In genomic region chr2:230447036-230447435, GRCh38 we compare ENCODE assay signal across 16 cellular contexts. TPM values are rescaled to one million over a fixed set of nuclear protein-coding genes. Genes with fewer than 3 reads are reported as not detected.
DNase-seq lines count a peak whose midpoint lies in the region; ATAC-seq and TF ChIP-seq lines count a peak whose summit lies in the region.
"Had no signal": no experiment of that assay in that cellular context is flagged by ENCODE, and none has a peak within 500 bp of the region (broad histone marks: within the 10 kb centered on the region; RNA-seq: fewer than 3 reads in every experiment).

No MANE protein-coding gene starts in this region.

- peak overlapping the region in 7 of 11 experiments; percentile 39 to 83 (median 72); a peak in 11 of 22 replicates for H3K27ac ChIP-seq in BLaER1 treated with 17β-estradiol and CSF1 and Interleukin-3, amounts not matched to agents 10 nM and 100 nM
- H3K27ac ChIP-seq in DOHH2 (ENCODE audit: low read depth, low read length), result no peak overlapping the region
- H3K27ac ChIP-seq: PC-9 had no signal

- H3K4me3 ChIP-seq in BLaER1 treated with 17β-estradiol and CSF1 and Interleukin-3, amounts not matched to agents 10 nM and 100 nM, result 0 out of 20 replicates have a peak overlapping the region, but pooled peaks of 1 of the 10 experiments have one; percentile 22
- no peak overlapping the region for H3K4me3 ChIP-seq in DOHH2 (ENCODE audit: low read length)
- H3K4me3 ChIP-seq: PC-9 had no signal

- no peaks in the 10 kb centered on the region for H3K9me3 Mint-ChIP-seq in immature natural killer cell

- no peak for TF ChIP-seq CTCF in DOHH2 (IDR thresholded peaks at IDR 0.05; ENCODE audit: low read depth, low read length, poor library complexity, severe bottlenecking)

- H3K36me3 Mint-ChIP-seq in T-helper 17 cell (ENCODE audit: low read depth), result peaks cover 26% of the 10 kb centered on the region
- peaks cover 44 to 56% (median 50%) of the 10 kb centered on the region in 3 donors for H3K36me3 Mint-ChIP-seq in immature natural killer cell

- H3K27me3 ChIP-seq in BLaER1 treated with 17β-estradiol and CSF1 and Interleukin-3, amounts not matched to agents 10 nM and 100 nM, result no peaks in the 10 kb centered on the region
- no peaks in the 10 kb centered on the region for H3K27me3 ChIP-seq in DOHH2 (ENCODE audit: control insufficient read depth, low read length)

- peaks cover 0 to 8% (median 0%) of the 10 kb centered on the region in 11 experiments; a peak in 2 of 22 replicates for H4K20me1 ChIP-seq in BLaER1 treated with 17β-estradiol and CSF1 and Interleukin-3, amounts not matched to agents 10 nM and 100 nM
- H4K20me1 ChIP-seq in DOHH2 (ENCODE audit: control insufficient read depth, insufficient read depth, low read depth, low read length), result no peaks in the 10 kb centered on the region

- H3K4me1 ChIP-seq in BLaER1 treated with 17β-estradiol and CSF1 and Interleukin-3, amounts not matched to agents 10 nM and 100 nM, result peaks cover 16 to 79% (median 37%) of the 10 kb centered on the region in 10 experiments
- H3K4me1 ChIP-seq in DOHH2 (ENCODE audit: control insufficient read depth, low read length), result peaks cover 31% of the 10 kb centered on the region

- H3K27me3 Mint-ChIP-seq in T-helper 17 cell, result no peaks in the 10 kb centered on the region
- peaks cover 0 to 4% (median 2%) of the 10 kb centered on the region in 3 donors for H3K27me3 Mint-ChIP-seq in immature natural killer cell (ENCODE audit: low read depth in 3 of 3)

- no peaks in the 10 kb centered on the region for H3K9me2 ChIP-seq in DOHH2 (replicated peaks; ENCODE audit: control insufficient read depth, low read length)

- no peaks in the 10 kb centered on the region for H3F3A ChIP-seq in DOHH2 (ENCODE audit: control insufficient read depth, insufficient read depth)

- H3K9me3 ChIP-seq in BLaER1 treated with 17β-estradiol and CSF1 and Interleukin-3, amounts not matched to agents 10 nM and 100 nM (replicated peaks in 1 of 11), result peaks cover 0 to 46% (median 6%) of the 10 kb centered on the region in 11 experiments; a peak in 15 of 22 replicates
- H3K9me3 ChIP-seq in DOHH2 (ENCODE audit: control insufficient read depth, insufficient read depth, low read length) (no peaks in the 10 kb centered on the region), T-helper 17 cell (ENCODE audit: control insufficient read depth, low read length, poor library complexity, severe bottlenecking) (no peaks in the 10 kb centered on the region)

- H3K4me3 Mint-ChIP-seq in T-helper 17 cell (no peak overlapping the region), immature natural killer cell (no peak overlapping the region)

- no peak for ATAC-seq in T-helper 17 cell

- H3K79me2 ChIP-seq in DOHH2 (ENCODE audit: control insufficient read depth, low read length), result no peaks in the 10 kb centered on the region

- no peak overlapping the region for H3K9ac ChIP-seq in BLaER1 treated with 17β-estradiol and CSF1 and Interleukin-3, amounts not matched to agents 10 nM and 100 nM

- peaks cover 86 to 97% (median 91%) of the 10 kb centered on the region in 11 experiments for H3K36me3 ChIP-seq in BLaER1 treated with 17β-estradiol and CSF1 and Interleukin-3, amounts not matched to agents 10 nM and 100 nM
- H3K36me3 ChIP-seq in DOHH2 (ENCODE audit: control insufficient read depth, low read length), result peaks cover 51% of the 10 kb centered on the region

- H3K4me2 ChIP-seq in BLaER1 treated with 17β-estradiol and CSF1 and Interleukin-3, amounts not matched to agents 10 nM and 100 nM, result peak overlapping the region in 7 of 11 experiments; percentile 63 to 83 (median 74); a peak in 10 of 22 replicates
- peak overlapping the region; percentile 68; the same call in 1 of the 2 replicates for H3K4me2 ChIP-seq in DOHH2 (ENCODE audit: low read length)
- H3K4me2 ChIP-seq: PC-9 had no signal

- DNase-seq in T-helper 17 cell (no peak), immature natural killer cell (no peak), KG1 (lab: John Stamatoyannopoulos, UW) (no peak), DMS 273 (lab: John Stamatoyannopoulos, UW; ENCODE audit: unreplicated experiment) (no peak), NCI-H2081 (lab: John Stamatoyannopoulos, UW) (no peak), NCI-H446 treated with DMSO at 0.1 percent for 48 hours (lab: John Stamatoyannopoulos, UW) (no peak)
- DNase-seq: DMS153; effector CD8-positive, alpha-beta T cell; mesenchymal stem cell; NCI-H187 treated with DMSO at 0.1 percent for 48 hours; NCI-H524 treated with DMSO at 0.1 percent for 48 hours; PC-9; retina; substantia nigra had no signal

- H3K4me1 Mint-ChIP-seq in T-helper 17 cell (peaks cover 41% of the 10 kb centered on the region), immature natural killer cell (peaks cover 44 to 92% of the 10 kb centered on the region in 2 donors)

- H3K27ac Mint-ChIP-seq in T-helper 17 cell (peak overlapping the region; percentile 86), immature natural killer cell (peak overlapping the region in 5 of 6 donors; percentile 46 to 75 (median 56))

RNA-seq across cellular contexts. Expression of gene SP100, which starts 31.0 kb away (rescaled TPM):
- 100 to 1,000 TPM; 220 to 246 TPM for total RNA-seq in T-helper 17 cell
- 100 to 1,000 TPM in 1 of 3 donors, 10 to 100 TPM in 2; 85.8 to 221 (median 94.5) TPM for polyA plus RNA-seq in immature natural killer cell
